ENCODE assay signal across 9 cellular contexts in the genomic region with DNA sequence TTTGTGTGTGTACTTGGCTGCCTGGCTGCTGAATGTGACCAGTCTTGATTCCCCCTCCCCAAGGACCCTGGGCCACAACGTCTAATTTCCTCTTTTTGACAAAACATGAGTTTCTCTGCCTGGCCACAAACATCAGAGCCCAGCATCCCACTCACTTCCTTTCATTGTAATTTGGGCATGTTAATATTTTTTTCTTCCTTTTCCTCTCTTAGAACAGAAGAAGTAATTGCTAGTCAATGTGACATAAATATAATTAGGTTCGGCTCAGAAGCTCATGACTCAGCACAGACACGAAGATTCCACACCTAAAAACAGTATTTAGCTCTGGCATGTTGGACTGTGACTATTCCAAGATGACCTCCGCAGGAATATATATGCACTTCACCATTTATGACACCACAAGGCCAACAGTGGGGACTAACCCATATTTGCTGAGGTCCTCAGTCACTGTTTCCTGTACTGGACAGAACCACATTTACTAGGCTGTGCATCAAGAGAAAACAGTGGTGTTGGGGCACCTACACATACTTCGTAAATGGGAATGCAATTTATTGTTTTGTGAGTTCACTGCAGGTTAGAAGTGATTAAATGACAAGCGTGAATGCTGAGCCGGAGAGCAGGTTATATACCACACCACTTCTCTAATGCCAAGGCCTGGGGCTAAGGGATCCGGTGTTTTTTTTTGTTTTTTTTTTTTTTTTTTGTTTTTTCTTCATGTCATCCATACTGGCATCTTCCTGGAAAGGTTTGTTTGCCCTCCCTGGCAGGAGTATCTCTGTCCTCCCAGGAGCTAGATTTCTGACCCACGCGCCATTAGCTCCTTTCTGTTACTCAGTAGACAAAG. TPM values are rescaled to one million over a fixed set of nuclear protein-coding genes. Genes with fewer than 3 reads are reported as not detected.
DNase-seq lines count a peak whose midpoint lies in the region; ATAC-seq and TF ChIP-seq lines count a peak whose summit lies in the region.
"Had no signal": no experiment of that assay in that cellular context is flagged by ENCODE, and none has a peak within 500 bp of the region (broad histone marks: within the 10 kb centered on the region; RNA-seq: fewer than 3 reads in every experiment).

No MANE protein-coding gene starts in this region.

- peaks cover 53% of the 10 kb centered on the region for H3K4me1 Mint-ChIP-seq in activated T-cell treated with anti-CD3 and anti-CD28 coated beads, Interleukin-2, amount 50 U/mL, for 4 hours (ENCODE audit: low read depth)

- no peak for TF ChIP-seq CTCF in HL-60 (IDR thresholded peaks at IDR 0.05; ENCODE audit: insufficient read depth, low read length)

- no peak overlapping the region for H3K4me3 Mint-ChIP-seq in activated T-cell treated with anti-CD3 and anti-CD28 coated beads, Interleukin-2, amount 50 U/mL, for 4 hours

- DNase-seq in HL-60 (ENCODE audit: low read depth in 1 of 2, low spot score in 1 of 2) (peak; percentile 45 to 85), SW480 (ENCODE audit: low spot score) (peak; percentile 52), foreskin melanocyte (peak; percentile 45), dedifferentiated amniotic fluid mesenchymal stem cell (ENCODE audit: extremely low spot score) (no peak), NCI-H1694 (lab: John Stamatoyannopoulos, UW) (no peak)
- DNase-seq in stimulated activated naive CD8-positive, alpha-beta T cell treated with anti-CD3 and anti-CD28 coated beads, Interleukin-15, Interleukin-2, amounts not matched to agents 100 U/mL and 50 U/mL, for 24 hours: peak; percentile 24
- DNase-seq in activated T-cell treated with anti-CD3 and anti-CD28 coated beads, Interleukin-2, amount 50 U/mL, for 4 hours: no peak

- H3K9me3 Mint-ChIP-seq in activated T-cell treated with anti-CD3 and anti-CD28 coated beads, Interleukin-2, amount 50 U/mL, for 4 hours: no peaks in the 10 kb centered on the region

- no peak overlapping the region for H3K4me3 ChIP-seq in HL-60 (replicated peaks; ENCODE audit: insufficient read depth, low read length)

- ATAC-seq in stimulated activated naive CD8-positive, alpha-beta T cell treated with anti-CD3 and anti-CD28 coated beads, Interleukin-15, Interleukin-2, amounts not matched to agents 100 U/mL and 50 U/mL, for 24 hours: no peak
- no peak for ATAC-seq in HG03520 (IDR thresholded peaks at IDR 0.05; ENCODE audit: unreplicated experiment)
- no peak for ATAC-seq in activated T-cell treated with anti-CD3 and anti-CD28 coated beads, Interleukin-2, amount 50 U/mL, for 4 hours

- H3K27me3 Mint-ChIP-seq in activated T-cell treated with anti-CD3 and anti-CD28 coated beads, Interleukin-2, amount 50 U/mL, for 4 hours (ENCODE audit: low read depth): no peaks in the 10 kb centered on the region

- no peaks in the 10 kb centered on the region for H3K36me3 Mint-ChIP-seq in activated T-cell treated with anti-CD3 and anti-CD28 coated beads, Interleukin-2, amount 50 U/mL, for 4 hours (ENCODE audit: insufficient read depth)

- peak overlapping the region; percentile 98 for H3K27ac ChIP-seq in HL-60 (replicated peaks)

- no peaks in the 10 kb centered on the region for H3K27me3 ChIP-seq in HL-60 (ENCODE audit: insufficient read depth, poor library complexity, severe bottlenecking)

RNA-seq across cellular contexts. Expression of a gene that starts 4.2 kb away (rescaled TPM):
- not detected for total RNA-seq in activated T-cell treated with anti-CD3 and anti-CD28 coated beads, Interleukin-2, amount 50 U/mL, for 4 hours
- total RNA-seq: mononuclear cell had no signal

RNA-seq across cellular contexts. Expression of a gene that starts 55.1 kb away (rescaled TPM):
- 1 to 10 TPM; 8.0 to 8.7 (median 8.4) TPM for total RNA-seq in activated T-cell treated with anti-CD3 and anti-CD28 coated beads, Interleukin-2, amount 50 U/mL, for 4 hours

Comparison
In these comparisons a context has a peak if more than half of its experiments do, and no peak if none do; other contexts are left out.
1. DNase-seq: peak in HL-60 (2 of 2), SW480 (single experiment), foreskin melanocyte (single experiment) and stimulated activated naive CD8-positive, alpha-beta T cell treated with anti-CD3 and anti-CD28 coated beads, Interleukin-15, Interleukin-2, amounts not matched to agents 100 U/mL and 50 U/mL, for 24 hours (single experiment); none in dedifferentiated amniotic fluid mesenchymal stem cell (single experiment), NCI-H1694 (single experiment) and activated T-cell treated with anti-CD3 and anti-CD28 coated beads, Interleukin-2, amount 50 U/mL, for 4 hours (single experiment).